ENCODE assay signal across 21 cellular contexts in genomic region chr15:42732095-42732827, GRCh38.
"Had no signal": no experiment of that assay in that cellular context is flagged by ENCODE, and none has a peak within 500 bp of the region (broad histone marks: within the 10 kb centered on the region; RNA-seq: fewer than 3 reads in every experiment).

No MANE protein-coding gene starts in this region.

- DNase-seq: activated CD4-positive, alpha-beta memory T cell treated with anti-CD3 and anti-CD28 coated beads for 36 hours; activated CD4-positive, alpha-beta T cell treated with anti-CD3 and anti-CD28 coated beads for 36 hours; activated naive CD4-positive, alpha-beta T cell; amniotic stem cell; dorsolateral prefrontal cortex; foreskin fibroblast; islet precursor cell; left colon; lower lobe of right lung; nephron progenitor cell; ovary; psoas muscle; right cardiac atrium; stimulated activated naive CD8-positive, alpha-beta T cell treated with anti-CD3 and anti-CD28 coated beads, Interleukin-15, Interleukin-2, amounts not matched to agents 100 U/mL and 50 U/mL, for 24 hours; substantia nigra had no signal

- H3K27me3 Mint-ChIP-seq: activated CD4-positive, alpha-beta memory T cell treated with anti-CD3 and anti-CD28 coated beads for 36 hours; activated CD4-positive, alpha-beta T cell treated with anti-CD3 and anti-CD28 coated beads for 36 hours; activated T-helper 17 cell treated with anti-CD3 and anti-CD28 coated beads, Interleukin-2, amount 50 U/mL, for 72 hours had no signal

- H3K4me3 Mint-ChIP-seq: activated CD4-positive, alpha-beta memory T cell treated with anti-CD3 and anti-CD28 coated beads for 36 hours; activated CD4-positive, alpha-beta T cell treated with anti-CD3 and anti-CD28 coated beads for 36 hours; activated T-helper 17 cell treated with anti-CD3 and anti-CD28 coated beads, Interleukin-2, amount 50 U/mL, for 72 hours; mesothelial cell of epicardium; nephron progenitor cell; WTC11 had no signal

- H3K27ac Mint-ChIP-seq: activated CD4-positive, alpha-beta memory T cell treated with anti-CD3 and anti-CD28 coated beads for 36 hours; activated CD4-positive, alpha-beta T cell treated with anti-CD3 and anti-CD28 coated beads for 36 hours; mesothelial cell of epicardium; WTC11 had no signal

- H3K27ac ChIP-seq: epithelial cell of prostate, lower lobe of right lung, ovary, psoas muscle, skin epidermis, tibial artery had no signal

- H3K9me3 Mint-ChIP-seq: activated CD4-positive, alpha-beta memory T cell treated with anti-CD3 and anti-CD28 coated beads for 36 hours; activated T-helper 17 cell treated with anti-CD3 and anti-CD28 coated beads, Interleukin-2, amount 50 U/mL, for 72 hours; mesothelial cell of epicardium; nephron progenitor cell; WTC11 had no signal

- ATAC-seq: activated CD4-positive, alpha-beta T cell treated with anti-CD3 and anti-CD28 coated beads for 36 hours; activated T-helper 17 cell treated with anti-CD3 and anti-CD28 coated beads, Interleukin-2, amount 50 U/mL, for 72 hours; left colon; lower lobe of right lung; psoas muscle; right cardiac atrium; stimulated activated naive CD8-positive, alpha-beta T cell treated with anti-CD3 and anti-CD28 coated beads, Interleukin-15, Interleukin-2, amounts not matched to agents 100 U/mL and 50 U/mL, for 24 hours; WTC11 had no signal
